In the genomic region with DNA sequence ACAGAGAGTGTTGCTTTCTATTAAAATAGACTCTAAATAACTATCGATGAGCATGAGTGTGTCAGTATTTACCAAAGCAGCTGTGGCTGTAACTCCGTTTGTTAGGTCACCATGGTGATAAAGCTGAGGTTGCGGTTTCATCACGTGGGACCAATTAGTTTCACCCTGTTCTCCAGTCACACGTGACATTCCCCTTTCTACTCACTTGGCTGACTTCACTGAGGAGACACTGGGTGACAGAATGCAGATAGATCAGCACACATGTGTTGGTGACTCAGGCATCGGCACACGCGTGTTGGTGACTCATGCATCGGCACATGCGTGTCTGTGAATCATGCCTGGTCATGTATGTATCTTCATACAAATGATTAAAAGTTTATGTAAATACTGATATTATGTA, we compare ENCODE assay signal across 7 cellular contexts.
DNase-seq lines count a peak whose midpoint lies in the region; ATAC-seq and TF ChIP-seq lines count a peak whose summit lies in the region.

No MANE protein-coding gene starts in this region.

- no peak overlapping the region for H3K27ac Mint-ChIP-seq in endodermal cell

- TF ChIP-seq CTCF in neural cell (IDR thresholded peaks at IDR 0.05; ENCODE audit: poor library complexity, severe bottlenecking): no peak
- no peak for TF ChIP-seq CTCF in GM13976 (IDR thresholded peaks at IDR 0.05; ENCODE audit: borderline replicate concordance, control extremely low read depth, extremely low read depth, insufficient read depth, missing control alignments)
- TF ChIP-seq CTCF in endodermal cell (conservative IDR thresholded peaks at IDR 0.05): no peak

- H3K9ac ChIP-seq in neural cell (ENCODE audit: low read length) (no peak overlapping the region), endodermal cell (ENCODE audit: extremely low read depth, low read length, poor library complexity, severe bottlenecking) (no peak overlapping the region)

- no peak overlapping the region for H3K4me3 Mint-ChIP-seq in endodermal cell

- H2AFZ ChIP-seq in neural cell (ENCODE audit: low read depth, low read length): no peak overlapping the region

- H3K9me3 ChIP-seq in neural cell (ENCODE audit: low read length): no peaks in the 10 kb centered on the region
- H3K9me3 ChIP-seq in endodermal cell (ENCODE audit: control insufficient read depth, low read length): no peaks in the 10 kb centered on the region

- peaks cover 3% of the 10 kb centered on the region for H3K9me3 Mint-ChIP-seq in endodermal cell

- H3K4me1 ChIP-seq in endodermal cell (ENCODE audit: control insufficient read depth, insufficient read depth, low read length): no peaks in the 10 kb centered on the region

- in situ Hi-C loops in GM13976 (cut with MboI; ENCODE audit: low sequenced_read_pairs, unreplicated experiment): no loop called here

- peak; percentile 92 for DNase-seq in NCI-H2029 treated with DMSO at 0.1 percent for 48 hours (lab: John Stamatoyannopoulos, UW)
- peak; percentile 35 for DNase-seq in central memory CD4-positive, alpha-beta T cell
- no peak for DNase-seq in GM13976 (ENCODE audit: low spot score)
- DNase-seq in endodermal cell: no peak
- no peak for DNase-seq in NCI-H1930 (lab: John Stamatoyannopoulos, UW)

- TF ChIP-seq EP300 in neural cell (conservative IDR thresholded peaks at IDR 0.05; ENCODE audit: poor library complexity, severe bottlenecking): peak; percentile 59

- no peaks in the 10 kb centered on the region for H3K4me1 Mint-ChIP-seq in endodermal cell

- H3K27ac ChIP-seq in neural cell (ENCODE audit: low read length): peak overlapping the region; percentile 33
- no peak overlapping the region for H3K27ac ChIP-seq in endodermal cell (ENCODE audit: low read depth, low read length)

- H3K4me2 ChIP-seq in neural cell (ENCODE audit: low read length): no peak overlapping the region

- 87 to 94% methylated on average over 5 to 10 of the region's 10 CpGs for WGBS in endodermal cell (ENCODE audit: insufficient coverage in 1 of 2, insufficient read length in 1 of 2), 2 experiments

- peak; percentile 77 for ATAC-seq in GM19463 (IDR thresholded peaks at IDR 0.05; ENCODE audit: unreplicated experiment)

- no peaks in the 10 kb centered on the region for H3F3A ChIP-seq in neural cell (ENCODE audit: insufficient read depth, low read length, poor library complexity, severe bottlenecking)

- H3K36me3 ChIP-seq in neural cell (ENCODE audit: insufficient read depth, low read length) (no peaks in the 10 kb centered on the region), endodermal cell (ENCODE audit: control insufficient read depth, insufficient read depth, low read length) (no peaks in the 10 kb centered on the region)

- H3K9me2 ChIP-seq in neural cell (ENCODE audit: insufficient read depth, low read length): no peaks in the 10 kb centered on the region

- H3K4me3 ChIP-seq in neural cell (ENCODE audit: low read length): no peak overlapping the region
- H3K4me3 ChIP-seq in endodermal cell (ENCODE audit: low read length): no peak overlapping the region

- no peaks in the 10 kb centered on the region for H3K27me3 Mint-ChIP-seq in endodermal cell (ENCODE audit: insufficient read depth)

- H3K36me3 Mint-ChIP-seq in endodermal cell (ENCODE audit: low read depth): no peaks in the 10 kb centered on the region

- TF ChIP-seq RAD21 in neural cell (conservative IDR thresholded peaks at IDR 0.05): no peak

- H3K79me2 ChIP-seq in neural cell (replicated peaks; ENCODE audit: insufficient read depth, low read length): no peaks in the 10 kb centered on the region

- no peaks in the 10 kb centered on the region for H4K20me1 ChIP-seq in neural cell (ENCODE audit: insufficient read depth)

- H3K27me3 ChIP-seq in neural cell (ENCODE audit: insufficient read depth, low read depth, low read length): no peaks in the 10 kb centered on the region
- H3K27me3 ChIP-seq in endodermal cell (ENCODE audit: control insufficient read depth, insufficient read depth, low read length, poor library complexity, severe bottlenecking): no peaks in the 10 kb centered on the region

TF ChIP-seq in neural cell, 6 proteins besides CTCF, POLR2A, EP300 and RAD21:
- TF ChIP-seq POLR2AphosphoS5 (IDR thresholded peaks at IDR 0.05) (peak; percentile 76), TAF1 (IDR thresholded peaks at IDR 0.05; ENCODE audit: low read depth) (no peak), SMC3 (conservative IDR thresholded peaks at IDR 0.05; ENCODE audit: poor library complexity) (no peak), MXI1 (conservative IDR thresholded peaks at IDR 0.05; ENCODE audit: poor library complexity, severe bottlenecking) (peak; percentile 20), EZH2 (IDR thresholded peaks at IDR 0.05; ENCODE audit: borderline replicate concordance, insufficient read depth, low read length, poor library complexity, severe bottlenecking) (no peak)
- TF ChIP-seq, protein P1, sequence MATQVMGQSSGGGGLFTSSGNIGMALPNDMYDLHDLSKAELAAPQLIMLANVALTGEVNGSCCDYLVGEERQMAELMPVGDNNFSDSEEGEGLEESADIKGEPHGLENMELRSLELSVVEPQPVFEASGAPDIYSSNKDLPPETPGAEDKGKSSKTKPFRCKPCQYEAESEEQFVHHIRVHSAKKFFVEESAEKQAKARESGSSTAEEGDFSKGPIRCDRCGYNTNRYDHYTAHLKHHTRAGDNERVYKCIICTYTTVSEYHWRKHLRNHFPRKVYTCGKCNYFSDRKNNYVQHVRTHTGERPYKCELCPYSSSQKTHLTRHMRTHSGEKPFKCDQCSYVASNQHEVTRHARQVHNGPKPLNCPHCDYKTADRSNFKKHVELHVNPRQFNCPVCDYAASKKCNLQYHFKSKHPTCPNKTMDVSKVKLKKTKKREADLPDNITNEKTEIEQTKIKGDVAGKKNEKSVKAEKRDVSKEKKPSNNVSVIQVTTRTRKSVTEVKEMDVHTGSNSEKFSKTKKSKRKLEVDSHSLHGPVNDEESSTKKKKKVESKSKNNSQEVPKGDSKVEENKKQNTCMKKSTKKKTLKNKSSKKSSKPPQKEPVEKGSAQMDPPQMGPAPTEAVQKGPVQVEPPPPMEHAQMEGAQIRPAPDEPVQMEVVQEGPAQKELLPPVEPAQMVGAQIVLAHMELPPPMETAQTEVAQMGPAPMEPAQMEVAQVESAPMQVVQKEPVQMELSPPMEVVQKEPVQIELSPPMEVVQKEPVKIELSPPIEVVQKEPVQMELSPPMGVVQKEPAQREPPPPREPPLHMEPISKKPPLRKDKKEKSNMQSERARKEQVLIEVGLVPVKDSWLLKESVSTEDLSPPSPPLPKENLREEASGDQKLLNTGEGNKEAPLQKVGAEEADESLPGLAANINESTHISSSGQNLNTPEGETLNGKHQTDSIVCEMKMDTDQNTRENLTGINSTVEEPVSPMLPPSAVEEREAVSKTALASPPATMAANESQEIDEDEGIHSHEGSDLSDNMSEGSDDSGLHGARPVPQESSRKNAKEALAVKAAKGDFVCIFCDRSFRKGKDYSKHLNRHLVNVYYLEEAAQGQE (IDR thresholded peaks at IDR 0.05; ENCODE audit: borderline replicate concordance): no peak

Comparison
In these comparisons a context has a peak if more than half of its experiments do, and no peak if none do; other contexts are left out.
1. DNase-seq: peak in NCI-H2029 treated with DMSO at 0.1 percent for 48 hours (single experiment) and central memory CD4-positive, alpha-beta T cell (single experiment); none in GM13976 (single experiment), endodermal cell (single experiment) and NCI-H1930 (0 of 2).